ENCODE assay signal across 13 cellular contexts in the genomic region with DNA sequence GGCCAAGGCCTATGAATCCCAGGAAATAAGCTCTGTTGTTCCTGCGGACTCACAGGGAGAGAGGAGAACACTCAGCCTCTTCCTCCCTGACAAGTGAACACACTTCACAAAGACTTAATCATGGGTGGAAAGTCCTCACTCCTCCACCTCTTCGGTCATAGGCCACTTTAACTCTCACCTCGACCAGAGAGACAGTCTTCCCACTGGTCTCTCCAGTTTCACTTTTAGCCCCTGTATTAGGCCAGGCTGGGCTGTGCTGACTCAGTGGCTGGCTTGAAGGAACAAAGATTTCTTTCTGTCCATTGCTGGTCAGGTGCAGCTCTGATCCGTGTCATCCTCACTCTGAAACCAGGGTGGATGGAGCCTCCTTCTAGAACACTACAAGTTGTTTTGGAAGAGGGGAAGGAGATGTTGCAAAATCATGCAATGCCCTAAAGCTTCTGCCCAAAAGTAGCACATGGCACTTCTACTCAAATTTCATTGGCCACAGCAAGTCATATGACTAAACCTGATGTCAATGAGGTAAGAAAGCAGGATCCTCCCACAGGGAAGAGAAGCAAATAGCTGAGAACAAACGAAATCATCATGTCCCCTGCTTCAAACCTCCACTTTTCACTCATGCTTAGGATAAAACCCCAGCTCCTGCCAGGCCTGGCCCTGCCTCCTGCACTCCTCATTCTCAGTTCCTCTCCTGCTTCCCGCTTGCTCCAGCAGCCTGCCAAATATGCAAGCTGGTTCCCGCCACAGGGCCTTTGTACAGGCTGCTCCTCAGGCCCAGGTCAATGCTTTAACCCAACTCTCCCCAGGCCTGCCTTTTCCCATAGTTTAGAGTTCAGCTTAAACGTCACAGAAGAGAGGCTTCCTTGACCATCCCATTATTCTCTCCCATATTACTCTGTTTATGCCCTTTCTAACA.
DNase-seq lines count a peak whose midpoint lies in the region; TF ChIP-seq lines count a peak whose summit lies in the region.
"Had no signal": no experiment of that assay in that cellular context is flagged by ENCODE, and none has a peak within 500 bp of the region (broad histone marks: within the 10 kb centered on the region; RNA-seq: fewer than 3 reads in every experiment).

No MANE protein-coding gene starts in this region.

- DNase-seq in CD14-positive monocyte (ENCODE audit: low spot score) (no peak), SKM-1 treated with dmso at 0.1 percent for 144 hours (lab: John Stamatoyannopoulos, UW; ENCODE audit: unreplicated experiment) (peak; percentile 68), kidney tubule cell (ENCODE audit: low spot score) (peak; percentile 3), NCI-H1436 (lab: John Stamatoyannopoulos, UW) (no peak), RKO (ENCODE audit: low spot score) (no peak), DMS153 (lab: John Stamatoyannopoulos, UW) (no peak)
- DNase-seq in activated CD4-positive, alpha-beta memory T cell treated with anti-CD3 and anti-CD28 coated beads for 36 hours = no peak
- DNase-seq: brain microvascular endothelial cell, NCI-H1694 treated with DMSO at 0.1 percent for 48 hours, Peyer's patch had no signal

- intact Hi-C loops in CD14-positive monocyte (cut with micrococcal nuclease) = no loop called here
- intact Hi-C loops in activated CD4-positive, alpha-beta memory T cell treated with anti-CD3 and anti-CD28 coated beads for 36 hours (cut with micrococcal nuclease) = no loop called here

- POLR2A ChIA-PET in activated CD4-positive, alpha-beta memory T cell treated with anti-CD3 and anti-CD28 coated beads for 36 hours (lab: Charles Lee) = no interaction called here

- peak overlapping the region in 1 of 2 donors; percentile 48 for H3K4me3 Mint-ChIP-seq in CD14-positive monocyte
- H3K4me3 Mint-ChIP-seq in activated CD4-positive, alpha-beta memory T cell treated with anti-CD3 and anti-CD28 coated beads for 36 hours = no peak overlapping the region
- H3K4me3 Mint-ChIP-seq: activated T-helper 17 cell treated with anti-CD3 and anti-CD28 coated beads, Interleukin-2, amount 50 U/mL, for 72 hours; CD8-positive, alpha-beta memory T cell had no signal

- no peak for TF ChIP-seq EP300 in Ishikawa (IDR thresholded peaks at IDR 0.05; ENCODE audit: borderline replicate concordance)

- H3K9me3 Mint-ChIP-seq in CD14-positive monocyte = peaks cover 0 to 12% (median 3%) of the 10 kb centered on the region in 7 donors
- peaks cover 14% of the 10 kb centered on the region for H3K9me3 Mint-ChIP-seq in activated CD4-positive, alpha-beta memory T cell treated with anti-CD3 and anti-CD28 coated beads for 36 hours

- no peak for TF ChIP-seq RAD21 in Ishikawa (IDR thresholded peaks at IDR 0.05; ENCODE audit: low read depth)

- H3K27me3 Mint-ChIP-seq in CD14-positive monocyte (ENCODE audit: low read depth in 3 of 3) = peaks cover 0 to 1% (median 0%) of the 10 kb centered on the region in 3 donors
- H3K27me3 Mint-ChIP-seq in activated CD4-positive, alpha-beta memory T cell treated with anti-CD3 and anti-CD28 coated beads for 36 hours = no peaks in the 10 kb centered on the region
- H3K27me3 Mint-ChIP-seq: activated T-helper 17 cell treated with anti-CD3 and anti-CD28 coated beads, Interleukin-2, amount 50 U/mL, for 72 hours; CD8-positive, alpha-beta memory T cell had no signal

- no peaks in the 10 kb centered on the region for H3K36me3 Mint-ChIP-seq in CD14-positive monocyte
- peaks cover 7% of the 10 kb centered on the region for H3K36me3 Mint-ChIP-seq in activated CD4-positive, alpha-beta memory T cell treated with anti-CD3 and anti-CD28 coated beads for 36 hours

- no peak for TF ChIP-seq CTCF in CD14-positive monocyte (IDR thresholded peaks at IDR 0.05)

- H3K27ac Mint-ChIP-seq in CD14-positive monocyte = peak overlapping the region; percentile 64 to 85 (median 81)
- H3K27ac Mint-ChIP-seq in activated CD4-positive, alpha-beta memory T cell treated with anti-CD3 and anti-CD28 coated beads for 36 hours = no peak overlapping the region
- H3K27ac Mint-ChIP-seq: activated T-helper 17 cell treated with anti-CD3 and anti-CD28 coated beads, Interleukin-2, amount 50 U/mL, for 72 hours had no signal

- CTCF ChIA-PET in activated CD4-positive, alpha-beta memory T cell treated with anti-CD3 and anti-CD28 coated beads for 36 hours (lab: Charles Lee) = interaction anchor here (0.6 to 1.2 kb wide), 2 partner anchors 122 to 189 kb away, joined by 3 to 5 read pairs; no protein-coding TSS in a partner anchor

- H3K4me1 Mint-ChIP-seq in CD14-positive monocyte = peaks cover 15% of the 10 kb centered on the region
- no peaks in the 10 kb centered on the region for H3K4me1 Mint-ChIP-seq in activated CD4-positive, alpha-beta memory T cell treated with anti-CD3 and anti-CD28 coated beads for 36 hours (ENCODE audit: low read depth)
- H3K4me1 Mint-ChIP-seq: activated T-helper 17 cell treated with anti-CD3 and anti-CD28 coated beads, Interleukin-2, amount 50 U/mL, for 72 hours had no signal

TF ChIP-seq in Ishikawa, 13 proteins besides CTCF, POLR2A, EP300 and RAD21:
- no peak for TF ChIP-seq CREB1 (IDR thresholded peaks at IDR 0.05; ENCODE audit: low read depth)
- TF ChIP-seq, protein P1, sequence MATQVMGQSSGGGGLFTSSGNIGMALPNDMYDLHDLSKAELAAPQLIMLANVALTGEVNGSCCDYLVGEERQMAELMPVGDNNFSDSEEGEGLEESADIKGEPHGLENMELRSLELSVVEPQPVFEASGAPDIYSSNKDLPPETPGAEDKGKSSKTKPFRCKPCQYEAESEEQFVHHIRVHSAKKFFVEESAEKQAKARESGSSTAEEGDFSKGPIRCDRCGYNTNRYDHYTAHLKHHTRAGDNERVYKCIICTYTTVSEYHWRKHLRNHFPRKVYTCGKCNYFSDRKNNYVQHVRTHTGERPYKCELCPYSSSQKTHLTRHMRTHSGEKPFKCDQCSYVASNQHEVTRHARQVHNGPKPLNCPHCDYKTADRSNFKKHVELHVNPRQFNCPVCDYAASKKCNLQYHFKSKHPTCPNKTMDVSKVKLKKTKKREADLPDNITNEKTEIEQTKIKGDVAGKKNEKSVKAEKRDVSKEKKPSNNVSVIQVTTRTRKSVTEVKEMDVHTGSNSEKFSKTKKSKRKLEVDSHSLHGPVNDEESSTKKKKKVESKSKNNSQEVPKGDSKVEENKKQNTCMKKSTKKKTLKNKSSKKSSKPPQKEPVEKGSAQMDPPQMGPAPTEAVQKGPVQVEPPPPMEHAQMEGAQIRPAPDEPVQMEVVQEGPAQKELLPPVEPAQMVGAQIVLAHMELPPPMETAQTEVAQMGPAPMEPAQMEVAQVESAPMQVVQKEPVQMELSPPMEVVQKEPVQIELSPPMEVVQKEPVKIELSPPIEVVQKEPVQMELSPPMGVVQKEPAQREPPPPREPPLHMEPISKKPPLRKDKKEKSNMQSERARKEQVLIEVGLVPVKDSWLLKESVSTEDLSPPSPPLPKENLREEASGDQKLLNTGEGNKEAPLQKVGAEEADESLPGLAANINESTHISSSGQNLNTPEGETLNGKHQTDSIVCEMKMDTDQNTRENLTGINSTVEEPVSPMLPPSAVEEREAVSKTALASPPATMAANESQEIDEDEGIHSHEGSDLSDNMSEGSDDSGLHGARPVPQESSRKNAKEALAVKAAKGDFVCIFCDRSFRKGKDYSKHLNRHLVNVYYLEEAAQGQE (IDR thresholded peaks at IDR 0.05; ENCODE audit: low read depth) = no peak
- no peak for TF ChIP-seq YY1 (IDR thresholded peaks at IDR 0.05; ENCODE audit: low read depth)
- no peak for TF ChIP-seq TEAD4 (IDR thresholded peaks at IDR 0.05)
- no peak for TF ChIP-seq ZBTB7A (IDR thresholded peaks at IDR 0.05; ENCODE audit: low read depth)
- TF ChIP-seq, protein P2, sequence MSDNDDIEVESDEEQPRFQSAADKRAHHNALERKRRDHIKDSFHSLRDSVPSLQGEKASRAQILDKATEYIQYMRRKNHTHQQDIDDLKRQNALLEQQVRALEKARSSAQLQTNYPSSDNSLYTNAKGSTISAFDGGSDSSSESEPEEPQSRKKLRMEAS (IDR thresholded peaks at IDR 0.05) = no peak
- TF ChIP-seq, protein P3, sequence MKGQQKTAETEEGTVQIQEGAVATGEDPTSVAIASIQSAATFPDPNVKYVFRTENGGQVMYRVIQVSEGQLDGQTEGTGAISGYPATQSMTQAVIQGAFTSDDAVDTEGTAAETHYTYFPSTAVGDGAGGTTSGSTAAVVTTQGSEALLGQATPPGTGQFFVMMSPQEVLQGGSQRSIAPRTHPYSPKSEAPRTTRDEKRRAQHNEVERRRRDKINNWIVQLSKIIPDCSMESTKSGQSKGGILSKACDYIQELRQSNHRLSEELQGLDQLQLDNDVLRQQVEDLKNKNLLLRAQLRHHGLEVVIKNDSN (IDR thresholded peaks at IDR 0.05) = peak; percentile 57
- TF ChIP-seq TAF1 (IDR thresholded peaks at IDR 0.05; ENCODE audit: low read depth) = no peak

Comparison
In these comparisons a context has a peak if more than half of its experiments do, and no peak if none do; other contexts are left out.
1. DNase-seq: peak in SKM-1 treated with dmso at 0.1 percent for 144 hours (single experiment) and kidney tubule cell (single experiment); none in CD14-positive monocyte (single experiment), NCI-H1436 (single experiment), activated CD4-positive, alpha-beta memory T cell treated with anti-CD3 and anti-CD28 coated beads for 36 hours (single experiment), RKO (single experiment) and DMS153 (single experiment).